In the genomic region with DNA sequence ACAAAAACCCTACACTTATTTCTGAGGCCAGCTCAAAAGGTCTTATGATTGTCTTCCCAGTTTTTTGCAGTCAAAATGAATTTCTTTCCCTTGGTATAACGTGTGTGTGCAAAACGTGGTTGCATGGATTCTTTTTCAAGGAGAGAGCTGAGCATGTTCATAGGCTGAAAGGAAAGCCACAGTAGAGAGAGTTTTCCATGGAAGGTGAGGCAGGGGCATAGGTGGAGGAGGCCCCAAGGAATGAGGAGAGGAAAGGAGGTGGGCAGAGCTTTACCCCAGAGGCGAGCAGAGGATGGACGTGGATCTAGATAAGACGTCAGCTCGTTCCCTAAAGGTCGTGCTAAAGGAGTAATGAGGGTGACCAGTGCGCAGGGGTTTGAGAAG, we compare ENCODE assay signal across 8 cellular contexts. TPM values are rescaled to one million over a fixed set of nuclear protein-coding genes. Genes with fewer than 3 reads are reported as not detected.
DNase-seq lines count a peak whose midpoint lies in the region; ATAC-seq and TF ChIP-seq lines count a peak whose summit lies in the region.

No MANE protein-coding gene starts in this region.

- peak overlapping the region; percentile 98 for H3K27ac Mint-ChIP-seq in activated CD8-positive, alpha-beta memory T cell treated with anti-CD3 and anti-CD28 coated beads, Interleukin-2, amount 10 ng/mL, durations not matched to agents 7 days and 5 days

- H3K4me1 ChIP-seq in iPS-15b (ENCODE audit: control insufficient read depth, insufficient read depth, low read length): peaks cover 29% of the 10 kb centered on the region
- H3K4me1 ChIP-seq in suprapubic skin: peaks cover 36% of the 10 kb centered on the region

- H3K36me3 ChIP-seq in iPS-15b (ENCODE audit: control insufficient read depth, insufficient read depth, low read length) (peaks cover 40% of the 10 kb centered on the region), suprapubic skin (peaks cover 22% of the 10 kb centered on the region)

- peaks cover 38% of the 10 kb centered on the region for H3K36me3 Mint-ChIP-seq in activated CD8-positive, alpha-beta memory T cell treated with anti-CD3 and anti-CD28 coated beads, Interleukin-2, amount 10 ng/mL, durations not matched to agents 7 days and 5 days

- no peak for TF ChIP-seq POLR2A in suprapubic skin (IDR thresholded peaks at IDR 0.05)

- H3K4me1 Mint-ChIP-seq in activated CD8-positive, alpha-beta memory T cell treated with anti-CD3 and anti-CD28 coated beads, Interleukin-2, amount 10 ng/mL, durations not matched to agents 7 days and 5 days: peaks cover 43% of the 10 kb centered on the region

- ATAC-seq in activated CD8-positive, alpha-beta memory T cell treated with anti-CD3 and anti-CD28 coated beads, Interleukin-2, amount 10 ng/mL, durations not matched to agents 7 days and 5 days: no peak

- H3K27me3 Mint-ChIP-seq in activated CD8-positive, alpha-beta memory T cell treated with anti-CD3 and anti-CD28 coated beads, Interleukin-2, amount 10 ng/mL, durations not matched to agents 7 days and 5 days: no peaks in the 10 kb centered on the region

- peak overlapping the region; percentile 82 for H3K27ac ChIP-seq in suprapubic skin

- H3K9me3 Mint-ChIP-seq in activated CD8-positive, alpha-beta memory T cell treated with anti-CD3 and anti-CD28 coated beads, Interleukin-2, amount 10 ng/mL, durations not matched to agents 7 days and 5 days (ENCODE audit: low read depth): no peaks in the 10 kb centered on the region

- 15% methylated on average over 8 of the region's 8 CpGs for WGBS in suprapubic skin

- no peak for DNase-seq in activated CD8-positive, alpha-beta memory T cell treated with anti-CD3 and anti-CD28 coated beads, Interleukin-2, amount 10 ng/mL, durations not matched to agents 7 days and 5 days
- DNase-seq in activated CD8-positive, alpha-beta memory T cell treated with anti-CD3 and anti-CD28 coated beads, Interleukin-2, amount 50 U/mL, for 4 hours: no peak
- DNase-seq in suprapubic skin (ENCODE audit: low spot score in 2 of 2) (no peak), HPDE6-E6E7 (ENCODE audit: extremely low spot score) (no peak), DMS114 treated with DMSO at 0.1 percent for 48 hours (lab: John Stamatoyannopoulos, UW; ENCODE audit: unreplicated experiment) (no peak), NCI-H446 (lab: John Stamatoyannopoulos, UW) (no peak)

- TF ChIP-seq CTCF in WI38 (IDR thresholded peaks at IDR 0.05; ENCODE audit: low read depth, low read length) (no peak), suprapubic skin (IDR thresholded peaks at IDR 0.05) (no peak)

- peak overlapping the region; percentile 98 for H3K4me3 Mint-ChIP-seq in activated CD8-positive, alpha-beta memory T cell treated with anti-CD3 and anti-CD28 coated beads, Interleukin-2, amount 10 ng/mL, durations not matched to agents 7 days and 5 days

- H3K9me3 ChIP-seq in iPS-15b (ENCODE audit: control insufficient read depth, insufficient read depth, low read length) (no peaks in the 10 kb centered on the region), suprapubic skin (no peaks in the 10 kb centered on the region)

- H3K4me3 ChIP-seq in WI38 (ENCODE audit: low read depth, low read length) (peak overlapping the region; percentile 49), iPS-15b (ENCODE audit: low read depth, low read length) (peak overlapping the region; percentile 85), suprapubic skin (peak overlapping the region; percentile 64)

- CTCF ChIA-PET in activated CD8-positive, alpha-beta memory T cell treated with anti-CD3 and anti-CD28 coated beads, Interleukin-2, amount 10 ng/mL, durations not matched to agents 7 days and 5 days (lab: Charles Lee): interaction anchor here (0.6 to 8.1 kb wide), 12 partner anchors 9 to 252 kb away, joined by 3 to 55 read pairs (median 4); a partner anchor contains a TSS

- TF ChIP-seq EP300 in suprapubic skin (IDR thresholded peaks at IDR 0.05): no peak

- H3K27me3 ChIP-seq in iPS-15b (ENCODE audit: control insufficient read depth, insufficient read depth, low read length) (no peaks in the 10 kb centered on the region), suprapubic skin (no peaks in the 10 kb centered on the region)

- H3K9ac ChIP-seq in iPS-15b (ENCODE audit: low read depth, low read length): peak overlapping the region; percentile 95

RNA-seq across cellular contexts. Expression of a gene that starts 22.8 kb away (rescaled TPM):
- total RNA-seq in activated CD8-positive, alpha-beta memory T cell treated with anti-CD3 and anti-CD28 coated beads, Interleukin-2, amount 10 ng/mL, durations not matched to agents 7 days and 5 days: 100 to 1,000 TPM; 124 to 129 TPM
- 10 to 100 TPM in 1 of 4 donors, 1 to 10 TPM in 3; 3.0 to 13.9 (median 7.9) TPM for total RNA-seq in suprapubic skin

RNA-seq across cellular contexts. Expression of a gene that starts 53.8 kb away (rescaled TPM):
- total RNA-seq in activated CD8-positive, alpha-beta memory T cell treated with anti-CD3 and anti-CD28 coated beads, Interleukin-2, amount 10 ng/mL, durations not matched to agents 7 days and 5 days: 1 to 10 TPM; 3.0 to 4.6 TPM
- total RNA-seq in suprapubic skin: under 1 TPM; 0.64 to 0.99 (median 0.90) TPM

RNA-seq across cellular contexts. Expression of a gene that starts 57.3 kb away (rescaled TPM):
- 1,000 to 10,000 TPM; 1,297 to 1,567 TPM for total RNA-seq in activated CD8-positive, alpha-beta memory T cell treated with anti-CD3 and anti-CD28 coated beads, Interleukin-2, amount 10 ng/mL, durations not matched to agents 7 days and 5 days
- 100 to 1,000 TPM; 469 to 764 (median 628) TPM for total RNA-seq in suprapubic skin

Comparison
In these comparisons a context has a peak if more than half of its experiments do, and no peak if none do; other contexts are left out.
1. RNA of a gene that starts 22.8 kb away (total RNA-seq): 124 to 129 TPM in activated CD8-positive, alpha-beta memory T cell treated with anti-CD3 and anti-CD28 coated beads, Interleukin-2, amount 10 ng/mL, durations not matched to agents 7 days and 5 days; 3.0 to 13.9 TPM in suprapubic skin; every median in the first group is over 4 times any median in the second.
2. Peak in every context shown above with its lines, with median percentiles within 50 percentile points of each other: H3K4me3 ChIP-seq.